15 cellular contexts compared by ENCODE assay signal in the genomic region with DNA sequence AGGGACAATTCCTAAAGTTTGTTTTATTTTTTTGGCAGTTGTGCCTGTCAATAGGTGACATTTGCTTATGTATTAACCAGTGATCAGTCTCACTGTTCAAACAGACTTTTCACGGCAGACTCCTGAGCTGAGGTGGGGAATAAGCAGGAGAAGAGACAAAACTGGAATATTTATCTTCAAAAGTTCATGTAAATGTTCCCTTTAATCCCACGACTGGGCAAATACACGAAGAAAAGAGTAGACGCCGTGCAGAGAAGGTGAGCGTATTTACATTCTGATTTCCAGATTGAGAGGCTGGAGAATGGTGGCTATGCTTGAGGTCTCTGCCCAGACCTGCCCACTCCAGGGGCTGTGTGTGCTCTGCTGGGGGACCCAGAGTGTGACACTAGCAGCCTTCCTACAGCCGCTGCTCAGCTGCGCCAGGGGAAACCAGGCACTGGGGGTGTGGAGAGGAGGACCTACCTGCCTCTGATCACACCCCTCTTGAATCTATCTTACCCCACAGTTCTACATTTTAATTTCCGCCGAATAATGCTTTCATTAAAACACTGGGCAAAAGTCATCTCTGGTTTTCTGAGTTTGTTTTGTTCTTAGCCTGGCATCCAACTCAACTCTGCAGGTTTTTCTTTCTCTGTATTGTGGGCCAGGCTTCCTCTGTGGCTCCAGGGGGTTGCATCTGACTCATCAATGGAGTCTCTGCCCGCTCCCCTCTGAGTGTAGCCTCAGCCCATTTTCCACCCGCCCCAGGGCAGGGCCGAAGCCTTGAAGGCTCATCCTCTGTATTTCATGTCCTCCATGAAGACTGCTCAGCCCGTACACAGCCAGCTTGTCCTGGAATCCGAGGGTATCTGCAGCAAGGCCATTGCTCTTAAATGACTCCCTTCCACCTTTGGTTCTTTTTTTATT.
DNase-seq lines count a peak whose midpoint lies in the region; ATAC-seq and TF ChIP-seq lines count a peak whose summit lies in the region.
"Had no signal": no experiment of that assay in that cellular context is flagged by ENCODE, and none has a peak within 500 bp of the region (broad histone marks: within the 10 kb centered on the region; RNA-seq: fewer than 3 reads in every experiment).

No MANE protein-coding gene starts in this region.

- H4K20me1 ChIP-seq in BLaER1 treated with 17β-estradiol and CSF1 and Interleukin-3, amounts not matched to agents 10 nM and 100 nM, result peaks cover 25 to 59% (median 44%) of the 10 kb centered on the region in 11 experiments; a peak in 19 of 22 replicates

- peaks cover 0 to 6% (median 0%) of the 10 kb centered on the region in 11 experiments; a peak in 2 of 22 replicates for H3K36me3 ChIP-seq in BLaER1 treated with 17β-estradiol and CSF1 and Interleukin-3, amounts not matched to agents 10 nM and 100 nM
- H3K36me3 ChIP-seq in SJSA1 (no peaks in the 10 kb centered on the region), right lobe of liver (no peaks in the 10 kb centered on the region)
- H3K36me3 ChIP-seq: ovary had no signal

- peak in 2 of 4 donors; percentile 19 to 23 for ATAC-seq in right lobe of liver
- ATAC-seq in GM18505 (IDR thresholded peaks at IDR 0.05; ENCODE audit: unreplicated experiment), result no peak

- no peak overlapping the region; a peak in 1 of 20 replicates for H3K4me3 ChIP-seq in BLaER1 treated with 17β-estradiol and CSF1 and Interleukin-3, amounts not matched to agents 10 nM and 100 nM
- H3K4me3 ChIP-seq in SJSA1, result no peak overlapping the region
- peak overlapping the region in 2 of 3 donors; percentile 6 to 18 for H3K4me3 ChIP-seq in right lobe of liver
- H3K4me3 ChIP-seq: ovary, skin epidermis had no signal

- no peak for TF ChIP-seq CTCF in right lobe of liver (IDR thresholded peaks at IDR 0.05)

- peak; percentile 51 for DNase-seq in HT1080 (ENCODE audit: low read depth)
- peak in 1 of 2 experiments; percentile 19 for DNase-seq in SJSA1 (ENCODE audit: low read depth in 1 of 2, low spot score in 2 of 2)
- DNase-seq in right lobe of liver, result no peak
- DNase-seq in NCI-H524 (lab: John Stamatoyannopoulos, UW), result no peak
- no peak for DNase-seq in GOT3 (lab: John Stamatoyannopoulos, UW)
- no peak for DNase-seq in germinal center (ENCODE audit: low spot score)
- DNase-seq: AML-193; cerebellar nuclear complex; kidney glomerular epithelial cell; NCI-H226; ovary; stimulated activated naive CD4-positive, alpha-beta T cell treated with Interleukin-2 at 50 U/mL for 16 hours had no signal

- 50% methylated on average over 9 of the region's 15 CpGs for WGBS in right lobe of liver (ENCODE audit: insufficient coverage, low coverage, low lambda C conversion rate, missing lambda C conversion rate)

- H3K4me1 ChIP-seq in BLaER1 treated with 17β-estradiol and CSF1 and Interleukin-3, amounts not matched to agents 10 nM and 100 nM, result peaks cover 24 to 57% (median 43%) of the 10 kb centered on the region in 10 experiments
- H3K4me1 ChIP-seq in SJSA1 (replicated peaks), result peaks cover 41% of the 10 kb centered on the region
- H3K4me1 ChIP-seq in right lobe of liver, result no peaks in the 10 kb centered on the region

- 0 out of 22 replicates have a peak overlapping the region, but pooled peaks of 1 of the 11 experiments have one; percentile 25 for H3K9ac ChIP-seq in BLaER1 treated with 17β-estradiol and CSF1 and Interleukin-3, amounts not matched to agents 10 nM and 100 nM

- H3K4me2 ChIP-seq in BLaER1 treated with 17β-estradiol and CSF1 and Interleukin-3, amounts not matched to agents 10 nM and 100 nM, result peak overlapping the region in 9 of 11 experiments; percentile 74 to 97 (median 89); a peak in 19 of 22 replicates

- intact Hi-C loops in right lobe of liver (cut with DNase I), result no loop called here

- TF ChIP-seq POLR2A in right lobe of liver (IDR thresholded peaks at IDR 0.05), result no peak
- TF ChIP-seq POLR2A in GM18505 (IDR thresholded peaks at IDR 0.05; ENCODE audit: borderline replicate concordance, extremely low read depth, insufficient read depth, insufficient read length), result no peak

- H3K27ac ChIP-seq in BLaER1 treated with 17β-estradiol and CSF1 and Interleukin-3, amounts not matched to agents 10 nM and 100 nM, result no peak overlapping the region
- H3K27ac ChIP-seq in SJSA1 (peak overlapping the region; percentile 11; the same call in 1 of the 2 replicates), right lobe of liver (peak overlapping the region in 1 of 3 donors; percentile 35)
- H3K27ac ChIP-seq: ovary had no signal

- H3K27me3 ChIP-seq in BLaER1 treated with 17β-estradiol and CSF1 and Interleukin-3, amounts not matched to agents 10 nM and 100 nM, result peaks cover 17 to 40% (median 30%) of the 10 kb centered on the region in 11 experiments; a peak in 21 of 22 replicates
- H3K27me3 ChIP-seq in SJSA1 (replicated peaks) (no peaks in the 10 kb centered on the region), right lobe of liver (no peaks in the 10 kb centered on the region)
- H3K27me3 ChIP-seq: ovary had no signal

- no peaks in the 10 kb centered on the region for H3K9me3 ChIP-seq in BLaER1 treated with 17β-estradiol and CSF1 and Interleukin-3, amounts not matched to agents 10 nM and 100 nM (replicated peaks in 1 of 11)
- no peaks in the 10 kb centered on the region for H3K9me3 ChIP-seq in SJSA1 (replicated peaks)
- H3K9me3 ChIP-seq in right lobe of liver, result no peaks in the 10 kb centered on the region
- H3K9me3 ChIP-seq: ovary had no signal

Comparison
In these comparisons a context has a peak if more than half of its experiments do, and no peak if none do; other contexts are left out.
1. H3K4me3 ChIP-seq: peak in right lobe of liver (2 of 3); none in BLaER1 treated with 17β-estradiol and CSF1 and Interleukin-3, amounts not matched to agents 10 nM and 100 nM (0 of 10) and SJSA1 (single experiment).